Comparison of ENCODE assay signal across 1 cellular context in the genomic region with DNA sequence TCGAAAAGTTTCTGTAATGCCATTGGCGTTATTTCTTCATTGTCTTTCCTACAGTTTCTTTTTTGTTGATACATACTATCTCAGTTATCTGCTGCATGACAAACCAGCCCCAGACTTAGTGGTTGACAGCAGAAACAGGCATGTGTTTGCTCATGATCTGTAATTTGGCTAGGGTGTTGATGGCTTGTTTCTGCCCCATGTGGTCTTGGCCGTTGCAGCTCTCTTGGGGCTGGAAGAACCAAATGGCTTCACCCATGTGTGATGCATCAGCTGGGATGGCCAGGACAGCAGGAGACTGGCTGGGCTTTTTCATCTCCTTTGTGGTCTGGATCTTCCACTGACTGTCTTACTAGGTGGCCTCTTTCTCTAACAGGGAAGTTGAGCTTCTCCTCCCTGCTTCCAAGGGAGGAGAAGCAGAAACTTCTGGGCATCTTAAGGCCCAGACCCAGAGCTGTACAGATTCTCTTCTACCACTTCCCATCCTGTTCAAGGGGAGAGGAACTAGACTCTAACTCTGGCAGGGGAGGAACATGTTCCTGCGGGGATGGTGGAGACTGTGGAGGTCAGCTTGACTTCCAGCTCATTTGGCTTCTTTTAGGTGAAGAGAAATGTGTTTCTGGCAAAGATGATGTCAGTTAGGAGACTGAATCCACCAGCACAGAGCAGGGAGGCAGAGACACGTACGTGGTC.
TF ChIP-seq lines count a peak whose summit lies in the region.

No MANE protein-coding gene starts in this region.

TF ChIP-seq in HepG2, 621 proteins besides CTCF, POLR2A, EP300 and RAD21 (continued from another document):
- TF ChIP-seq MIER2 (CRISPR knock-in tag; IDR thresholded peaks at IDR 0.05) (no peak), ZNF768 (CRISPR knock-in tag; IDR thresholded peaks at IDR 0.05) (no peak), FOXM1 (CRISPR knock-in tag; IDR thresholded peaks at IDR 0.05) (no peak), TAF15 (IDR thresholded peaks at IDR 0.05; ENCODE audit: low read depth, low read length, poor library complexity, severe bottlenecking) (no peak), ZFX (CRISPR knock-in tag; IDR thresholded peaks at IDR 0.05; ENCODE audit: low read depth) (no peak), ZFP41 (CRISPR knock-in tag; IDR thresholded peaks at IDR 0.05; ENCODE audit: borderline replicate concordance) (no peak), ZEB1 (IDR thresholded peaks at IDR 0.05; ENCODE audit: insufficient replicate concordance, low read depth) (no peak), PRMT3 (CRISPR knock-in tag; IDR thresholded peaks at IDR 0.05; ENCODE audit: borderline replicate concordance, low read depth) (no peak)
- TF ChIP-seq, protein P1, sequence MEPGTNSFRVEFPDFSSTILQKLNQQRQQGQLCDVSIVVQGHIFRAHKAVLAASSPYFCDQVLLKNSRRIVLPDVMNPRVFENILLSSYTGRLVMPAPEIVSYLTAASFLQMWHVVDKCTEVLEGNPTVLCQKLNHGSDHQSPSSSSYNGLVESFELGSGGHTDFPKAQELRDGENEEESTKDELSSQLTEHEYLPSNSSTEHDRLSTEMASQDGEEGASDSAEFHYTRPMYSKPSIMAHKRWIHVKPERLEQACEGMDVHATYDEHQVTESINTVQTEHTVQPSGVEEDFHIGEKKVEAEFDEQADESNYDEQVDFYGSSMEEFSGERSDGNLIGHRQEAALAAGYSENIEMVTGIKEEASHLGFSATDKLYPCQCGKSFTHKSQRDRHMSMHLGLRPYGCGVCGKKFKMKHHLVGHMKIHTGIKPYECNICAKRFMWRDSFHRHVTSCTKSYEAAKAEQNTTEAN (CRISPR knock-in tag; conservative IDR thresholded peaks at IDR 0.05) = no peak
- TF ChIP-seq, protein P2, sequence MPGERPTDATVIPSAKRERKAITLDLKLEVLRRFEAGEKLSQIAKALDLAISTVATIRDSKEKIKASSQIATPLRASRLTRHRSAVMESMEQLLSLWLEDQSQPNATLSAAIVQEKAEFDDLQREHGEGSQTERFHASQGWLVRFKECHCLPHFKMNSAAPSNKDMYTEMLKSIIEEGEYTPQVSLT (CRISPR knock-in tag; IDR thresholded peaks at IDR 0.05; ENCODE audit: borderline replicate concordance, low read depth) = no peak
